ENCODE assay signal across 7 cellular contexts in the genomic region with DNA sequence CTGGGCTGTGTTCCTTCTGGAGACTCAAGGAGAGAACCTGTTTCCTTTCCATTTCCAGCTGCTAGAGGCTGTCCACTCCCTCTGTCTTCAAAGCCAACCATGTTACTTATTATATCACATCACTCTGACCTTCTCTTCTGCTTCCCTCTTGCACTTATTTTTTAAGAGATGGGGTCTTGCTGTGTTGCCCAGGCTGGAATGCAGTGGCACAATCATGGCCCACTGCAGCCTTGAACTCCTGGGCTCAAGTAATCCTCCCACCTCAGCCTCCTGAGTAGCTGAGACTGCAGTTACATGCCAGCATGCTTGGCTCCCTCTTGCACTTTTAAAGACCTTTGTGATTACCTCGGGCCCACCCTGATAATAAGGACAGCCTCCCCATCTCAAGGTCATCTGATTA.
"Had no signal": no experiment of that assay in that cellular context is flagged by ENCODE, and none has a peak within 500 bp of the region (broad histone marks: within the 10 kb centered on the region; RNA-seq: fewer than 3 reads in every experiment).

No MANE protein-coding gene starts in this region.

- H3K27ac ChIP-seq: HL-60 had no signal

- ATAC-seq: GM23338, HepG2 had no signal

- H3K4me3 ChIP-seq: GM23338 had no signal

- H3K4me3 Mint-ChIP-seq: GM23338, H9, HFFc6, IgD-negative memory B cell had no signal

- H3K9me3 Mint-ChIP-seq: GM23338, H9, IgD-negative memory B cell had no signal

- H3K4me2 ChIP-seq: GM23338 had no signal

- H2AFZ ChIP-seq: GM23338 had no signal

- H3K27ac Mint-ChIP-seq: GM23338, H9, HFFc6, IgD-negative memory B cell had no signal

- DNase-seq: H9, HCEC 1CT, HFFc6 had no signal

- H3K36me3 Mint-ChIP-seq: IgD-negative memory B cell had no signal
